Comparison of ENCODE assay signal across 12 cellular contexts in genomic region chr1:187985145-187985896, GRCh38.
A peak's percentile ranks its signal among the peaks of the same experiment; 100 is the strongest.
DNase-seq lines count a peak whose midpoint lies in the region; ATAC-seq and TF ChIP-seq lines count a peak whose summit lies in the region.
"Had no signal": no experiment of that assay in that cellular context is flagged by ENCODE, and none has a peak within 500 bp of the region (broad histone marks: within the 10 kb centered on the region; RNA-seq: fewer than 3 reads in every experiment).

No MANE protein-coding gene starts in this region.

- no peak overlapping the region for H3K4me3 Mint-ChIP-seq in osteocyte (ENCODE audit: unreplicated experiment)
- H3K4me3 Mint-ChIP-seq: activated CD4-positive, alpha-beta T cell treated with anti-CD3 and anti-CD28 coated beads, Interleukin-2, amount 10 ng/mL, durations not matched to agents 24 days and 14 days; CD4-positive, alpha-beta memory T cell; dendritic cell treated with granulocyte-macrophage colony-stimulating factor and Interleukin-4, amounts not matched to agents 40 ng/mL and 50 ng/mL, for 4 days had no signal

- DNase-seq in osteocyte (ENCODE audit: extremely low spot score, unreplicated experiment) = no peak
- no peak for DNase-seq in activated naive CD4-positive, alpha-beta T cell treated with Interleukin-2 at 50 U/mL for 16 hours
- DNase-seq in activated naive CD4-positive, alpha-beta T cell treated with anti-CD3 and anti-CD28 coated beads, Interleukin-2, amount 50 U/mL, for 16 hours = no peak
- no peak for DNase-seq in superior temporal gyrus (ENCODE audit: extremely low spot score)
- DNase-seq: activated CD4-positive, alpha-beta T cell treated with anti-CD3 and anti-CD28 coated beads, Interleukin-2, amount 10 ng/mL, durations not matched to agents 24 days and 14 days; CD4-positive, alpha-beta memory T cell; GF-D8; NCI-H1048 had no signal

- no peaks in the 10 kb centered on the region for H3K36me3 Mint-ChIP-seq in osteocyte (ENCODE audit: unreplicated experiment)
- H3K36me3 Mint-ChIP-seq: CD4-positive, alpha-beta memory T cell had no signal

- H3K27me3 Mint-ChIP-seq in osteocyte (ENCODE audit: unreplicated experiment) = no peaks in the 10 kb centered on the region
- H3K27me3 Mint-ChIP-seq: activated CD4-positive, alpha-beta T cell treated with anti-CD3 and anti-CD28 coated beads, Interleukin-2, amount 10 ng/mL, durations not matched to agents 24 days and 14 days; CD4-positive, alpha-beta memory T cell; dendritic cell treated with granulocyte-macrophage colony-stimulating factor and Interleukin-4, amounts not matched to agents 40 ng/mL and 50 ng/mL, for 4 days had no signal

- H3K9me3 Mint-ChIP-seq in osteocyte (ENCODE audit: unreplicated experiment) = peaks cover 11% of the 10 kb centered on the region
- H3K9me3 Mint-ChIP-seq: activated CD4-positive, alpha-beta T cell treated with anti-CD3 and anti-CD28 coated beads, Interleukin-2, amount 10 ng/mL, durations not matched to agents 24 days and 14 days had no signal

- H3K27ac Mint-ChIP-seq in osteocyte (ENCODE audit: unreplicated experiment) = peak overlapping the region; percentile 77
- H3K27ac Mint-ChIP-seq: activated CD4-positive, alpha-beta T cell treated with anti-CD3 and anti-CD28 coated beads, Interleukin-2, amount 10 ng/mL, durations not matched to agents 24 days and 14 days; CD4-positive, alpha-beta memory T cell; dendritic cell treated with granulocyte-macrophage colony-stimulating factor and Interleukin-4, amounts not matched to agents 40 ng/mL and 50 ng/mL, for 4 days had no signal

- ATAC-seq in GM18907 (IDR thresholded peaks at IDR 0.05; ENCODE audit: unreplicated experiment) (peak; percentile 63), HG02763 (IDR thresholded peaks at IDR 0.05; ENCODE audit: unreplicated experiment) (peak; percentile 39), HG03571 (IDR thresholded peaks at IDR 0.05; ENCODE audit: unreplicated experiment) (peak; percentile 42)

- H3K4me1 Mint-ChIP-seq in osteocyte (ENCODE audit: unreplicated experiment) = peaks cover 14% of the 10 kb centered on the region
- H3K4me1 Mint-ChIP-seq: activated CD4-positive, alpha-beta T cell treated with anti-CD3 and anti-CD28 coated beads, Interleukin-2, amount 10 ng/mL, durations not matched to agents 24 days and 14 days; CD4-positive, alpha-beta memory T cell had no signal

- no peak for TF ChIP-seq CTCF in osteocyte (IDR thresholded peaks at IDR 0.05)
